In the genomic region with DNA sequence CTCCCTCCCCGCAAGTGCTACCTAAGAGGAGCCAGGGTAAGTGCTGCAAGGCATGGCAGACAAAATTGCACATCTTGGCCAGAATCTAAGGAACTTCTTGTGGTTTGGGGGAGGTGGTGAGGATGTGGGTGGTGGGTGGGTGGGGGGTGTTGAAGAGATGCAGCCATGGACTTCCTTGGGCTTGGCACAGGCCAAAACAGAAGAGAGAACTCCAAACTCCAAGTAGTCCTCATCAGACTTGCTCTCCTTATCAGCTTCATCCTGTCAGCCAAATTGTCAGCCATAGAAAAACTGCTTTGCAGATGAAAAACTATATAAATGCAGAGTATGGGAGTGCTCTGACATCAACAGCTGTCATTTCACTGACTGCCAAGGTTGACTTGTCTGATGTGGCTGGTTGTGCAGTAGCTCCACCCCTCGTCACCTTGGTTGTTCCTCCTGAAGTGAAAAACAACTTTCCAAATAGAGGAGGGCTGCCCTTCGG, we compare ENCODE assay signal across 11 cellular contexts. TPM values are rescaled to one million over a fixed set of nuclear protein-coding genes. Genes with fewer than 3 reads are reported as not detected.
A peak's percentile ranks its signal among the peaks of the same experiment; 100 is the strongest.
DNase-seq lines count a peak whose midpoint lies in the region; ATAC-seq lines count a peak whose summit lies in the region.
"Had no signal": no experiment of that assay in that cellular context is flagged by ENCODE, and none has a peak within 500 bp of the region (broad histone marks: within the 10 kb centered on the region; RNA-seq: fewer than 3 reads in every experiment).

No MANE protein-coding gene starts in this region.

- DNase-seq in CD1c-positive myeloid dendritic cell (ENCODE audit: extremely low spot score) (peak; percentile 40), T-helper 1 cell (peak; percentile 28 to 68 (median 55)), naive B cell (no peak), NCI-H524 treated with DMSO at 0.1 percent for 48 hours (lab: John Stamatoyannopoulos, UW) (no peak), DMS79 (lab: John Stamatoyannopoulos, UW) (no peak)
- DNase-seq in activated T-helper 2 cell treated with anti-CD3 and anti-CD28 coated beads, Interferon-gamma antibody, Interleukin-2, Interleukin-4, amounts not matched to agents 10 μg/mL and 5 μg/mL and 100 μg/mL, durations not matched to agents 14 hours and 24 hours and 36 hours (ENCODE audit: low spot score): peak; percentile 40
- DNase-seq: foreskin fibroblast, substantia nigra had no signal

- peaks cover 5% of the 10 kb centered on the region for H3K27me3 Mint-ChIP-seq in activated T-helper 2 cell treated with anti-CD3 and anti-CD28 coated beads, Interferon-gamma antibody, Interleukin-2, Interleukin-4, amounts not matched to agents 10 μg/mL and 5 μg/mL and 100 μg/mL, durations not matched to agents 14 hours and 24 hours and 36 hours (ENCODE audit: low read depth)
- no peaks in the 10 kb centered on the region for H3K27me3 Mint-ChIP-seq in naive B cell

- H3K9me3 Mint-ChIP-seq in activated T-helper 2 cell treated with anti-CD3 and anti-CD28 coated beads, Interferon-gamma antibody, Interleukin-2, Interleukin-4, amounts not matched to agents 10 μg/mL and 5 μg/mL and 100 μg/mL, durations not matched to agents 14 hours and 24 hours and 36 hours: no peaks in the 10 kb centered on the region
- H3K9me3 Mint-ChIP-seq in naive B cell: no peaks in the 10 kb centered on the region

- no peak overlapping the region for H3K4me3 Mint-ChIP-seq in activated T-helper 2 cell treated with anti-CD3 and anti-CD28 coated beads, Interferon-gamma antibody, Interleukin-2, Interleukin-4, amounts not matched to agents 10 μg/mL and 5 μg/mL and 100 μg/mL, durations not matched to agents 14 hours and 24 hours and 36 hours (ENCODE audit: low read depth)
- H3K4me3 Mint-ChIP-seq in naive B cell: peak overlapping the region in 4 of 8 donors; percentile 32 to 61 (median 52)

- H3K27ac Mint-ChIP-seq in activated T-helper 2 cell treated with anti-CD3 and anti-CD28 coated beads, Interferon-gamma antibody, Interleukin-2, Interleukin-4, amounts not matched to agents 10 μg/mL and 5 μg/mL and 100 μg/mL, durations not matched to agents 14 hours and 24 hours and 36 hours: no peak overlapping the region
- peak overlapping the region in 4 of 6 donors; percentile 3 to 62 (median 30) for H3K27ac Mint-ChIP-seq in naive B cell

- H3K4me1 Mint-ChIP-seq in activated T-helper 2 cell treated with anti-CD3 and anti-CD28 coated beads, Interferon-gamma antibody, Interleukin-2, Interleukin-4, amounts not matched to agents 10 μg/mL and 5 μg/mL and 100 μg/mL, durations not matched to agents 14 hours and 24 hours and 36 hours (ENCODE audit: low read depth): peaks cover 45% of the 10 kb centered on the region
- peaks cover 16 to 45% (median 34%) of the 10 kb centered on the region in 3 donors for H3K4me1 Mint-ChIP-seq in naive B cell

- intact Hi-C loops in activated T-helper 2 cell treated with anti-CD3 and anti-CD28 coated beads, Interferon-gamma antibody, Interleukin-2, Interleukin-4, amounts not matched to agents 10 μg/mL and 5 μg/mL and 100 μg/mL, durations not matched to agents 14 hours and 24 hours and 36 hours (cut with micrococcal nuclease): no loop called here

- H3K36me3 Mint-ChIP-seq in activated T-helper 2 cell treated with anti-CD3 and anti-CD28 coated beads, Interferon-gamma antibody, Interleukin-2, Interleukin-4, amounts not matched to agents 10 μg/mL and 5 μg/mL and 100 μg/mL, durations not matched to agents 14 hours and 24 hours and 36 hours (ENCODE audit: low read depth): peaks cover 37% of the 10 kb centered on the region
- no peaks in the 10 kb centered on the region for H3K36me3 Mint-ChIP-seq in naive B cell

- ATAC-seq in naive B cell (ENCODE audit: low read depth in 2 of 2) (peak; percentile 76 to 78), GM18870 (IDR thresholded peaks at IDR 0.05; ENCODE audit: unreplicated experiment) (no peak), HG03045 (IDR thresholded peaks at IDR 0.05; ENCODE audit: unreplicated experiment) (no peak)

RNA-seq across cellular contexts. Expression of a gene that starts 7.1 kb away (rescaled TPM):
- 0.66 and 0.92 TPM in 2 replicates for total RNA-seq in activated T-helper 2 cell treated with anti-CD3 and anti-CD28 coated beads, Interferon-gamma antibody, Interleukin-2, Interleukin-4, amounts not matched to agents 10 μg/mL and 5 μg/mL and 100 μg/mL, durations not matched to agents 14 hours and 24 hours and 36 hours
- polyA plus RNA-seq in naive B cell (ENCODE audit: low read depth in 6 of 6): 1 to 10 TPM in 3 of 6 donors, under 1 TPM in 2, not detected in 1; 0.37 to 1.8 (median 1.0) TPM

RNA-seq across cellular contexts. Expression of a gene that starts 8.5 kb away (rescaled TPM):
- total RNA-seq in activated T-helper 2 cell treated with anti-CD3 and anti-CD28 coated beads, Interferon-gamma antibody, Interleukin-2, Interleukin-4, amounts not matched to agents 10 μg/mL and 5 μg/mL and 100 μg/mL, durations not matched to agents 14 hours and 24 hours and 36 hours: 11.1 and 13.6 TPM in 2 replicates
- polyA plus RNA-seq in naive B cell (ENCODE audit: low read depth in 6 of 6): 10 to 100 TPM in 5 of 6 donors, 1 to 10 TPM in 1; 9.3 to 13.2 (median 10.8) TPM

RNA-seq across cellular contexts. Expression of a gene that starts 18.7 kb away (rescaled TPM):
- 11.9 and 12.9 TPM in 2 replicates for total RNA-seq in activated T-helper 2 cell treated with anti-CD3 and anti-CD28 coated beads, Interferon-gamma antibody, Interleukin-2, Interleukin-4, amounts not matched to agents 10 μg/mL and 5 μg/mL and 100 μg/mL, durations not matched to agents 14 hours and 24 hours and 36 hours
- 1 to 10 TPM; 3.0 to 9.2 (median 5.2) TPM for polyA plus RNA-seq in naive B cell (ENCODE audit: low read depth in 6 of 6)

RNA-seq across cellular contexts. Expression of a gene that starts 36.1 kb away (rescaled TPM):
- total RNA-seq in activated T-helper 2 cell treated with anti-CD3 and anti-CD28 coated beads, Interferon-gamma antibody, Interleukin-2, Interleukin-4, amounts not matched to agents 10 μg/mL and 5 μg/mL and 100 μg/mL, durations not matched to agents 14 hours and 24 hours and 36 hours: 0.11 TPM in 1 of 2 replicates, not detected in the other
- polyA plus RNA-seq in naive B cell (ENCODE audit: low read depth in 6 of 6): not detected
- total RNA-seq: T-helper 2 cell treated with Interferon-gamma antibody and Interleukin-4, amounts not matched to agents 100 ng/mL and 5 ng/mL, for 36 hours had no signal

RNA-seq across cellular contexts. Expression of a gene that starts 37.3 kb away (rescaled TPM):
- 0.43 TPM in 1 of 2 replicates, not detected in the other for total RNA-seq in activated T-helper 2 cell treated with anti-CD3 and anti-CD28 coated beads, Interferon-gamma antibody, Interleukin-2, Interleukin-4, amounts not matched to agents 10 μg/mL and 5 μg/mL and 100 μg/mL, durations not matched to agents 14 hours and 24 hours and 36 hours
- under 1 TPM in 1 of 6 donors, not detected in 5; 0.09 TPM for polyA plus RNA-seq in naive B cell (ENCODE audit: low read depth in 6 of 6)

Comparison
In these comparisons a context has a peak if more than half of its experiments do, and no peak if none do; other contexts are left out.
1. DNase-seq: peak in CD1c-positive myeloid dendritic cell (single experiment), T-helper 1 cell (5 of 5) and activated T-helper 2 cell treated with anti-CD3 and anti-CD28 coated beads, Interferon-gamma antibody, Interleukin-2, Interleukin-4, amounts not matched to agents 10 μg/mL and 5 μg/mL and 100 μg/mL, durations not matched to agents 14 hours and 24 hours and 36 hours (single experiment); none in naive B cell (single experiment), NCI-H524 treated with DMSO at 0.1 percent for 48 hours (single experiment) and DMS79 (single experiment).
2. ATAC-seq: peak in naive B cell (2 of 2); none in GM18870 (single experiment) and HG03045 (single experiment).